1 cellular context compared by ENCODE assay signal in the genomic region with DNA sequence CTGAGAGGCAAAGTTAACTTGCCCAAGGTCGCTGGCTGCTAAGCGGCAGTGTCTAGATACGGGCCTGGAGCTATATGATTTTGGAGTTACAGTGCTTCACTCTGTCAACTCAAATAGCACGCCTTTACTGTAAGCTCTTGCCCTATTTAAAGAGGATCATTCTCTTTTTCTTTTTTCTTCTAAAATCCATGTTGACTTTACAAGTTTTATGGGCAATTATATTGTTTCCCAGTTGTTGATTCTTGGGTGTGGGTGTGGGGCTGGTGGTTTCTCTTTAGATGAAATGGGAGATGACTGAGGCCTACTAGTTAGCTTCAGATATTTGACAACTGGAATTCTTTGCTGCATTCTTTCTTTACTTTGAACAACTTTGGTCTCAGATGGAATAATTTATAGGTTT.
A peak's percentile ranks its signal among the peaks of the same experiment; 100 is the strongest.
TF ChIP-seq lines count a peak whose summit lies in the region.

No MANE protein-coding gene starts in this region.

TF ChIP-seq in HEK293, 187 proteins besides CTCF, POLR2A, EP300 and RAD21 (continued from another document):
- TF ChIP-seq, protein P1, sequence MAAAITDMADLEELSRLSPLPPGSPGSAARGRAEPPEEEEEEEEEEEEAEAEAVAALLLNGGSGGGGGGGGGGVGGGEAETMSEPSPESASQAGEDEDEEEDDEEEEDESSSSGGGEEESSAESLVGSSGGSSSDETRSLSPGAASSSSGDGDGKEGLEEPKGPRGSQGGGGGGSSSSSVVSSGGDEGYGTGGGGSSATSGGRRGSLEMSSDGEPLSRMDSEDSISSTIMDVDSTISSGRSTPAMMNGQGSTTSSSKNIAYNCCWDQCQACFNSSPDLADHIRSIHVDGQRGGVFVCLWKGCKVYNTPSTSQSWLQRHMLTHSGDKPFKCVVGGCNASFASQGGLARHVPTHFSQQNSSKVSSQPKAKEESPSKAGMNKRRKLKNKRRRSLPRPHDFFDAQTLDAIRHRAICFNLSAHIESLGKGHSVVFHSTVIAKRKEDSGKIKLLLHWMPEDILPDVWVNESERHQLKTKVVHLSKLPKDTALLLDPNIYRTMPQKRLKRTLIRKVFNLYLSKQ (tag by site-specific recombination; IDR thresholded peaks at IDR 0.05; ENCODE audit: borderline replicate concordance): no peak
- TF ChIP-seq HOXD13 (CRISPR knock-in tag; IDR thresholded peaks at IDR 0.05; ENCODE audit: borderline replicate concordance) (0 out of 2 replicates have a peak, but pooled peaks have one; percentile 33), ZNF776 (tag by site-specific recombination; IDR thresholded peaks at IDR 0.05; ENCODE audit: borderline replicate concordance) (no peak), KLF1 (tag by site-specific recombination; IDR thresholded peaks at IDR 0.05) (peak; percentile 38; the same call in 1 of the 2 replicates), ZNF19 (tag by site-specific recombination; IDR thresholded peaks at IDR 0.05; ENCODE audit: low read depth) (no peak), ZNF768 (tag by site-specific recombination; IDR thresholded peaks at IDR 0.05) (no peak), ZNF76 (tag by site-specific recombination; IDR thresholded peaks at IDR 0.05; ENCODE audit: borderline replicate concordance, low read depth) (no peak), ZNF416 (tag by site-specific recombination; IDR thresholded peaks at IDR 0.05) (no peak), ZNF843 (tag by site-specific recombination; IDR thresholded peaks at IDR 0.05) (peak; percentile 24; the same call in 1 of the 2 replicates), ZXDB (tag by site-specific recombination; IDR thresholded peaks at IDR 0.05) (no peak), ZSCAN30 (tag by site-specific recombination; IDR thresholded peaks at IDR 0.05) (no peak), ZNF354C (tag by site-specific recombination; IDR thresholded peaks at IDR 0.05; ENCODE audit: borderline replicate concordance, low read depth) (no peak), ZNF132 (tag by site-specific recombination; IDR thresholded peaks at IDR 0.05; ENCODE audit: borderline replicate concordance) (no peak), MZF1 (tag by site-specific recombination; IDR thresholded peaks at IDR 0.05; ENCODE audit: borderline replicate concordance) (no peak), IKZF3 (tag by site-specific recombination; IDR thresholded peaks at IDR 0.05) (no peak), KLF8 (tag by site-specific recombination; IDR thresholded peaks at IDR 0.05) (no peak), ZNF610 (tag by site-specific recombination; IDR thresholded peaks at IDR 0.05; ENCODE audit: borderline replicate concordance) (no peak), ZFP37 (tag by site-specific recombination; IDR thresholded peaks at IDR 0.05) (no peak), ZNF654 (tag by site-specific recombination; IDR thresholded peaks at IDR 0.05; ENCODE audit: low read depth) (no peak), HOXA7 (CRISPR knock-in tag; IDR thresholded peaks at IDR 0.05; ENCODE audit: borderline replicate concordance) (no peak), ZFP41 (tag by site-specific recombination; IDR thresholded peaks at IDR 0.05; ENCODE audit: borderline replicate concordance) (no peak), ZFHX2 (tag by site-specific recombination; conservative IDR thresholded peaks at IDR 0.05) (peak; percentile 77), SETDB1 (IDR thresholded peaks at IDR 0.05; ENCODE audit: insufficient read length, low read length) (no peak), ZNF707 (tag by site-specific recombination; IDR thresholded peaks at IDR 0.05) (no peak), ZNF174 (tag by site-specific recombination; IDR thresholded peaks at IDR 0.05) (no peak), GLIS2 (tag by site-specific recombination; IDR thresholded peaks at IDR 0.05) (no peak), ZNF426 (tag by site-specific recombination; IDR thresholded peaks at IDR 0.05) (no peak), SP7 (tag by site-specific recombination; IDR thresholded peaks at IDR 0.05) (no peak), ZSCAN23 (tag by site-specific recombination; IDR thresholded peaks at IDR 0.05) (no peak), ZNF514 (tag by site-specific recombination; IDR thresholded peaks at IDR 0.05) (no peak), OSR2 (tag by site-specific recombination; IDR thresholded peaks at IDR 0.05) (no peak), EGR2 (tag by site-specific recombination; IDR thresholded peaks at IDR 0.05; ENCODE audit: low read depth) (peak; percentile 54), KLF10 (tag by site-specific recombination; IDR thresholded peaks at IDR 0.05) (no peak), TRIM28 (IDR thresholded peaks at IDR 0.05; ENCODE audit: borderline replicate concordance, low read length) (no peak), ZNF433 (tag by site-specific recombination; IDR thresholded peaks at IDR 0.05; ENCODE audit: low read depth) (no peak), ZNF175 (tag by site-specific recombination; IDR thresholded peaks at IDR 0.05) (no peak)
- TF ChIP-seq, protein P2, sequence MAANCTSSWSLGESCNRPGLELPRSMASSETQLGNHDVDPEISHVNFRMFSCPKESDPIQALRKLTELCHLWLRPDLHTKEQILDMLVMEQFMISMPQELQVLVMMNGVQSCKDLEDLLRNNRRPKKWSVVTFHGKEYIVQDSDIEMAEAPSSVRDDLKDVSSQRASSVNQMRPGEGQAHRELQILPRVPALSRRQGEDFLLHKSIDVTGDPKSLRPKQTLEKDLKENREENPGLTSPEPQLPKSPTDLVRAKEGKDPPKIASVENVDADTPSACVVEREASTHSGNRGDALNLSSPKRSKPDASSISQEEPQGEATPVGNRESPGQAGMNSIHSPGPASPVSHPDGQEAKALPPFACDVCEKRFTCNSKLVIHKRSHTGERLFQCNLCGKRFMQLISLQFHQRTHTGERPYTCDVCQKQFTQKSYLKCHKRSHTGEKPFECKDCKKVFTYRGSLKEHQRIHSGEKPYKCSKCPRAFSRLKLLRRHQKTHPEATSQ (tag by site-specific recombination; IDR thresholded peaks at IDR 0.05): no peak
- TF ChIP-seq, protein P3, sequence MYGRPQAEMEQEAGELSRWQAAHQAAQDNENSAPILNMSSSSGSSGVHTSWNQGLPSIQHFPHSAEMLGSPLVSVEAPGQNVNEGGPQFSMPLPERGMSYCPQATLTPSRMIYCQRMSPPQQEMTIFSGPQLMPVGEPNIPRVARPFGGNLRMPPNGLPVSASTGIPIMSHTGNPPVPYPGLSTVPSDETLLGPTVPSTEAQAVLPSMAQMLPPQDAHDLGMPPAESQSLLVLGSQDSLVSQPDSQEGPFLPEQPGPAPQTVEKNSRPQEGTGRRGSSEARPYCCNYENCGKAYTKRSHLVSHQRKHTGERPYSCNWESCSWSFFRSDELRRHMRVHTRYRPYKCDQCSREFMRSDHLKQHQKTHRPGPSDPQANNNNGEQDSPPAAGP (tag by site-specific recombination; IDR thresholded peaks at IDR 0.05): peak; percentile 23; the same call in 1 of the 2 replicates
- TF ChIP-seq, protein P4, sequence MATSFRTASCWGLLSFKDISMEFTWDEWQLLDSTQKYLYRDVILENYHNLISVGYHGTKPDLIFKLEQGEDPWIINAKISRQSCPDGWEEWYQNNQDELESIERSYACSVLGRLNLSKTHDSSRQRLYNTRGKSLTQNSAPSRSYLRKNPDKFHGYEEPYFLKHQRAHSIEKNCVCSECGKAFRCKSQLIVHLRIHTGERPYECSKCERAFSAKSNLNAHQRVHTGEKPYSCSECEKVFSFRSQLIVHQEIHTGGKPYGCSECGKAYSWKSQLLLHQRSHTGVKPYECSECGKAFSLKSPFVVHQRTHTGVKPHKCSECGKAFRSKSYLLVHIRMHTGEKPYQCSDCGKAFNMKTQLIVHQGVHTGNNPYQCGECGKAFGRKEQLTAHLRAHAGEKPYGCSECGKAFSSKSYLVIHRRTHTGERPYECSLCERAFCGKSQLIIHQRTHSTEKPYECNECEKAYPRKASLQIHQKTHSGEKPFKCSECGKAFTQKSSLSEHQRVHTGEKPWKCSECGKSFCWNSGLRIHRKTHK (tag by site-specific recombination; IDR thresholded peaks at IDR 0.05): no peak
- TF ChIP-seq, protein P5, sequence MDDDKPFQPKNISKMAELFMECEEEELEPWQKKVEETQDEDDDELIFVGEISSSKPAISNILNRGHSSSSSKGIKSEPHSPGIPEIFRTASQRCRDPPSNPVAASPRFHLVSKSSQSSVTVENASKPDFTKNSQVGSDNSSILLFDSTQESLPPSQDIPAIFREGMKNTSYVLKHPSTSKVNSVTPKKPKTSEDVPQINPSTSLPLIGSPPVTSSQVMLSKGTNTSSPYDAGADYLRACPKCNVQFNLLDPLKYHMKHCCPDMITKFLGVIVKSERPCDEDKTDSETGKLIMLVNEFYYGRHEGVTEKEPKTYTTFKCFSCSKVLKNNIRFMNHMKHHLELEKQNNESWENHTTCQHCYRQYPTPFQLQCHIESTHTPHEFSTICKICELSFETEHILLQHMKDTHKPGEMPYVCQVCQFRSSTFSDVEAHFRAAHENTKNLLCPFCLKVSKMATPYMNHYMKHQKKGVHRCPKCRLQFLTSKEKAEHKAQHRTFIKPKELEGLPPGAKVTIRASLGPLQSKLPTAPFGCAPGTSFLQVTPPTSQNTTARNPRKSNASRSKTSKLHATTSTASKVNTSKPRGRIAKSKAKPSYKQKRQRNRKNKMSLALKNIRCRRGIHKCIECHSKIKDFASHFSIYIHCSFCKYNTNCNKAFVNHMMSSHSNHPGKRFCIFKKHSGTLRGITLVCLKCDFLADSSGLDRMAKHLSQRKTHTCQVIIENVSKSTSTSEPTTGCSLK (tag by site-specific recombination; IDR thresholded peaks at IDR 0.05): no peak
